In genomic region chr6:157221049-157221816, GRCh38 we compare ENCODE assay signal across 8 cellular contexts.
DNase-seq lines count a peak whose midpoint lies in the region; ATAC-seq and TF ChIP-seq lines count a peak whose summit lies in the region.

No MANE protein-coding gene starts in this region.

- H3K4me3 ChIP-seq in colonic mucosa, result peak overlapping the region; percentile 21
- H3K4me3 ChIP-seq in right lobe of liver, result peak overlapping the region; percentile 0 to 42 (median 37)
- H3K4me3 ChIP-seq in smooth muscle cell, result no peak overlapping the region

- H3K27ac ChIP-seq in colonic mucosa (no peak overlapping the region), right lobe of liver (no peak overlapping the region), smooth muscle cell (ENCODE audit: low read depth) (no peak overlapping the region)

- no peaks in the 10 kb centered on the region for H3K79me2 ChIP-seq in smooth muscle cell (ENCODE audit: low read depth)

- peak; percentile 72 for ATAC-seq in HG02610 (IDR thresholded peaks at IDR 0.05; ENCODE audit: unreplicated experiment)
- ATAC-seq in right lobe of liver, result peak; percentile 81 to 92 (median 90)

- DNase-seq in Daoy (ENCODE audit: low read depth), result peak; percentile 75
- DNase-seq in NCI-H510A treated with DMSO at 0.1 percent for 48 hours (lab: John Stamatoyannopoulos, UW), result peak; percentile 75
- peak; percentile 79 to 80 for DNase-seq in activated CD4-positive, alpha-beta T cell treated with anti-CD3 and anti-CD28 coated beads for 4 hours
- peak; percentile 95 for DNase-seq in colonic mucosa
- DNase-seq in right lobe of liver, result peak; percentile 85 to 89 (median 86)
- DNase-seq in stimulated activated CD4-positive, alpha-beta T cell treated with anti-CD3 and anti-CD28 coated beads, Interleukin-4, amount 100 ng/mL, for 48 hours (ENCODE audit: low read depth in 2 of 2), result peak; percentile 77 to 79
- DNase-seq in smooth muscle cell (lab: John Stamatoyannopoulos, UW; ENCODE audit: unreplicated experiment), result no peak

- peak overlapping the region; percentile 38 to 46 for H3K9ac ChIP-seq in colonic mucosa (ENCODE audit: low read depth in 2 of 2, low read length in 2 of 2)
- H3K9ac ChIP-seq in smooth muscle cell (ENCODE audit: low read depth), result no peak overlapping the region

- intact Hi-C loops in colonic mucosa (cut with DNase I) (no loop called here), right lobe of liver (cut with DNase I) (no loop called here)

- H3K4me2 ChIP-seq in smooth muscle cell, result no peak overlapping the region

- TF ChIP-seq CTCF in colonic mucosa (IDR thresholded peaks at IDR 0.05) (no peak), right lobe of liver (IDR thresholded peaks at IDR 0.05) (peak in 2 of 4 donors; percentile 19 to 21), smooth muscle cell (IDR thresholded peaks at IDR 0.05; ENCODE audit: borderline replicate concordance, insufficient read depth, poor library complexity, severe bottlenecking) (no peak)

- H3K4me1 ChIP-seq in colonic mucosa (no peaks in the 10 kb centered on the region), right lobe of liver (no peaks in the 10 kb centered on the region), smooth muscle cell (ENCODE audit: low read depth) (peaks cover 4% of the 10 kb centered on the region)

- no peak for TF ChIP-seq POLR2A in right lobe of liver (IDR thresholded peaks at IDR 0.05)

- H3F3A ChIP-seq in smooth muscle cell (ENCODE audit: low read depth), result no peaks in the 10 kb centered on the region

- H3K36me3 ChIP-seq in colonic mucosa, result no peaks in the 10 kb centered on the region
- no peaks in the 10 kb centered on the region for H3K36me3 ChIP-seq in right lobe of liver
- H3K36me3 ChIP-seq in smooth muscle cell (ENCODE audit: low read depth), result no peaks in the 10 kb centered on the region

- H3K9me3 ChIP-seq in colonic mucosa (no peaks in the 10 kb centered on the region), right lobe of liver (no peaks in the 10 kb centered on the region), smooth muscle cell (replicated peaks; ENCODE audit: low read depth) (no peaks in the 10 kb centered on the region)

- no peak overlapping the region for H2AFZ ChIP-seq in smooth muscle cell (ENCODE audit: low read depth)

- H3K27me3 ChIP-seq in colonic mucosa, result no peaks in the 10 kb centered on the region
- no peaks in the 10 kb centered on the region for H3K27me3 ChIP-seq in right lobe of liver
- no peaks in the 10 kb centered on the region for H3K27me3 ChIP-seq in smooth muscle cell (ENCODE audit: low read depth)

- WGBS in right lobe of liver (ENCODE audit: insufficient coverage, low coverage, low lambda C conversion rate, missing lambda C conversion rate), result 31% methylated on average over 27 of the region's 41 CpGs
- 94% methylated on average over 29 of the region's 41 CpGs for WGBS in smooth muscle cell (ENCODE audit: low lambda C conversion rate)

- H4K20me1 ChIP-seq in smooth muscle cell (ENCODE audit: low read depth), result no peaks in the 10 kb centered on the region
